In the genomic region with DNA sequence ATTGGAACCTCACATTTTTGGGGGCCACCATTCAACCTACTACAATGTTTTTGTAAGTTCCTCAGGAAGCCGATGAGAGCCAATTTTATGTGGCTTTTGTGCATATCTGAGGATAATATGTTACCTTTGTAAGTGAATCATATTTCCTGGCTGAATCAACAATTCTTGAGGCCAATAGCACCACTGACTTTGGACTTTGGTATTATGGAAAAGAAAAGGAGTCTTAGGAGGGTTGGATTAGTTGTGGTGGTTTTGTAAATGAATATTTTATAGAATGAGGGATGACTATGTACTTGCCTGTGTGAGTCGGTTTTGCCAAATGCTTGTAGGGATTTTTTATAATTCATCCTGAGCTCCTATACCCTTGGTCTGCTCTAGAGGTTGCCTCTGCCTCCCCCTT, we compare ENCODE assay signal across 22 cellular contexts.
"Had no signal": no experiment of that assay in that cellular context is flagged by ENCODE, and none has a peak within 500 bp of the region (broad histone marks: within the 10 kb centered on the region; RNA-seq: fewer than 3 reads in every experiment).

No MANE protein-coding gene starts in this region.

- H3K27ac Mint-ChIP-seq: endodermal cell; nephron; stimulated activated memory B cell treated with anti-CD40 and anti-IgM and Interleukin-4, amounts not matched to agents 10 μg/mL and 1 μg/mL and 100 μg/mL, for 72 hours; stimulated activated naive CD8-positive, alpha-beta T cell treated with anti-CD3 and anti-CD28 coated beads, Interleukin-15, Interleukin-2, amounts not matched to agents 100 ng/mL and 50 ng/mL, for 24 hours had no signal

- H3K9me3 Mint-ChIP-seq: stimulated activated naive CD8-positive, alpha-beta T cell treated with anti-CD3 and anti-CD28 coated beads, Interleukin-15, Interleukin-2, amounts not matched to agents 100 ng/mL and 50 ng/mL, for 24 hours had no signal

- H3K27me3 ChIP-seq: colonic mucosa, upper lobe of left lung, uterus had no signal

- FAIRE-seq: endothelial cell of umbilical vein, kidney had no signal

- ATAC-seq: left colon; left ventricle myocardium superior; sciatic nerve; stimulated activated memory B cell treated with anti-CD40 and anti-IgM and Interleukin-4, amounts not matched to agents 10 μg/mL and 1 μg/mL and 100 μg/mL, for 72 hours had no signal

- H3K36me3 ChIP-seq: colonic mucosa, spleen, tibial artery, upper lobe of left lung, uterus had no signal

- H3K4me3 Mint-ChIP-seq: endodermal cell; naive B cell; nephron; stimulated activated memory B cell treated with anti-CD40 and anti-IgM and Interleukin-4, amounts not matched to agents 10 μg/mL and 1 μg/mL and 100 μg/mL, for 72 hours; stimulated activated naive CD8-positive, alpha-beta T cell treated with anti-CD3 and anti-CD28 coated beads, Interleukin-15, Interleukin-2, amounts not matched to agents 100 ng/mL and 50 ng/mL, for 24 hours had no signal

- H2AFZ ChIP-seq: hepatocyte had no signal

- H3K27ac ChIP-seq: colonic mucosa, hepatocyte, spleen, tibial artery, upper lobe of left lung, uterus had no signal

- H3K36me3 Mint-ChIP-seq: naive B cell; stimulated activated memory B cell treated with anti-CD40 and anti-IgM and Interleukin-4, amounts not matched to agents 10 μg/mL and 1 μg/mL and 100 μg/mL, for 72 hours had no signal

- H3K79me2 ChIP-seq: hepatocyte had no signal

- DNase-seq: colonic mucosa; effector CD4-positive, alpha-beta T cell; endodermal cell; foreskin fibroblast; kidney; left colon; left ventricle myocardium superior; mesendoderm; naive B cell; spleen; stimulated activated CD4-positive, alpha-beta T cell treated with anti-CD3 and anti-CD28 coated beads, Interleukin-15, amount 100 ng/mL, for 24 hours; stimulated activated CD4-positive, alpha-beta T cell treated with anti-CD3 and anti-CD28 coated beads, Interleukin-1b, Interleukin-23, amount 100 ng/mL, for 48 hours; stimulated activated CD4-positive, alpha-beta T cell treated with anti-CD3 and anti-CD28 coated beads, Interleukin-4, amount 100 ng/mL, for 24 hours; tibial artery; upper lobe of left lung; uterus had no signal

- H3K9me3 ChIP-seq: colonic mucosa, tibial artery, upper lobe of left lung, uterus had no signal

- H3K4me1 Mint-ChIP-seq: endodermal cell; naive B cell; stimulated activated memory B cell treated with anti-CD40 and anti-IgM and Interleukin-4, amounts not matched to agents 10 μg/mL and 1 μg/mL and 100 μg/mL, for 72 hours had no signal

- H3K4me2 ChIP-seq: hepatocyte had no signal

- H3K4me1 ChIP-seq: colonic mucosa, spleen, tibial artery, upper lobe of left lung, uterus had no signal

- H3K4me3 ChIP-seq: colonic mucosa, hepatocyte, spleen, tibial artery, upper lobe of left lung, uterus had no signal
